Comparison of ENCODE assay signal across 1 cellular context in genomic region chr5:16854351-16854750, GRCh38.
TF ChIP-seq lines count a peak whose summit lies in the region.

No MANE protein-coding gene starts in this region.

TF ChIP-seq in IMR-90, 13 proteins besides CTCF, POLR2A, EP300 and RAD21 (continued from another document):
- TF ChIP-seq CEBPB (IDR thresholded peaks at IDR 0.05; ENCODE audit: low read depth, low read length) = peak; percentile 31; the same call in 1 of the 2 replicates
